ENCODE assay signal across 23 cellular contexts in the genomic region with DNA sequence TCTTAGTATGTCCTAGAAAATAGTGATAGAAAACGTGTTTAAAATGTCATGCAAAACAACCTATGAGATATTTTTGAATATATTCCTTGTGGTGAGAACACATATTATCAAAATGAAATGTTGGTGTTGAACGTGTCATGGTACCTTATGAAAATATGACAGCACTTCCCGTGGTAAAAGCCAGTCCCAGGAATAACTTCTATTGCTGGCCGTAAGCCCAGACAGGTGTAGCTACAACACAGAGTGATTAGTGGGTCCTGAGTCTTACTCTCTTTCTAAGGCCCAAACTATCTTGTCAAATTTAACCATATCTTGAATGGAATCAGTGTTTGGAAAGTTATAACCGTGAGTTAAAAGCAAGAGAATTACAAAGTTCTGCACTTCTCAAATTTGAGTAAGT. TPM values are rescaled to one million over a fixed set of nuclear protein-coding genes. Genes with fewer than 3 reads are reported as not detected.
DNase-seq lines count a peak whose midpoint lies in the region; ATAC-seq and TF ChIP-seq lines count a peak whose summit lies in the region.
"Had no signal": no experiment of that assay in that cellular context is flagged by ENCODE, and none has a peak within 500 bp of the region (broad histone marks: within the 10 kb centered on the region; RNA-seq: fewer than 3 reads in every experiment).

No MANE protein-coding gene starts in this region.

- 42 to 59% (median 52%) methylated on average over 5 of the region's 5 CpGs for WGBS in heart left ventricle, 4 donors
- WGBS in thyroid gland, 2 donors = 51 to 56% methylated on average over 5 of the region's 5 CpGs

- in situ Hi-C loops in brain microvascular endothelial cell (cut with HindIII; ENCODE audit: low pct_ligation_motif_present, low sequenced_read_pairs) = no loop called here

- H3K4me1 ChIP-seq in heart left ventricle = peaks cover 3 to 87% (median 55%) of the 10 kb centered on the region in 12 donors
- H3K4me1 ChIP-seq in thyroid gland = peaks cover 53 to 60% of the 10 kb centered on the region in 2 donors

- H3K9me3 ChIP-seq in heart left ventricle (no peaks in the 10 kb centered on the region), thyroid gland (no peaks in the 10 kb centered on the region)
- H3K9me3 ChIP-seq: BLaER1, MG63 had no signal

- TF ChIP-seq CTCF in heart left ventricle (IDR thresholded peaks at IDR 0.05) (no peak), brain microvascular endothelial cell (IDR thresholded peaks at IDR 0.05; ENCODE audit: low read depth, low read length, missing control alignments) (no peak), thyroid gland (IDR thresholded peaks at IDR 0.05) (no peak)

- no peak for ATAC-seq in heart left ventricle
- ATAC-seq in left ventricle myocardium superior = no peak
- ATAC-seq in HG03378 (IDR thresholded peaks at IDR 0.05; ENCODE audit: unreplicated experiment) = no peak
- ATAC-seq: Panc1 had no signal

- intact Hi-C loops in heart left ventricle (cut with DNase I) (no loop called here), left ventricle myocardium superior (cut with micrococcal nuclease) (no loop called here), thyroid gland (cut with DNase I) (no loop called here)

- peak overlapping the region in 8 of 12 donors; percentile 8 to 42 (median 30) for H3K27ac ChIP-seq in heart left ventricle
- H3K27ac ChIP-seq in brain microvascular endothelial cell = peak overlapping the region; percentile 5
- peak overlapping the region; percentile 5 to 37 (median 25) for H3K27ac ChIP-seq in thyroid gland
- H3K27ac ChIP-seq: BLaER1, GM23248 had no signal

- TF ChIP-seq POLR2A in heart left ventricle (IDR thresholded peaks at IDR 0.05) (no peak), thyroid gland (IDR thresholded peaks at IDR 0.05) (no peak)

- H3K4me3 ChIP-seq in heart left ventricle = no peak overlapping the region
- no peak overlapping the region for H3K4me3 ChIP-seq in brain microvascular endothelial cell (ENCODE audit: low read depth, low read length)
- H3K4me3 ChIP-seq in thyroid gland (replicated peaks in 1 of 3) = no peak overlapping the region
- H3K4me3 ChIP-seq: BLaER1, GM23248, MG63 had no signal

- DNase-seq in heart left ventricle = no peak
- DNase-seq in left ventricle myocardium superior = no peak
- DNase-seq in brain microvascular endothelial cell = no peak
- DNase-seq in myocyte (ENCODE audit: low read depth) = peak; percentile 73
- DNase-seq in thyroid gland = peak; percentile 27 to 48
- no peak for DNase-seq in ecto neural progenitor cell (ENCODE audit: low spot score)
- DNase-seq in SKM-1 treated with dmso at 0.1 percent for 144 hours (lab: John Stamatoyannopoulos, UW; ENCODE audit: unreplicated experiment) = no peak
- DNase-seq: CD4-positive, CD25-positive, alpha-beta regulatory T cell; GM23248; H7; KBM-7; MG63; NCI-H1105 treated with DMSO at 0.1 percent for 48 hours; NCI-H146; NCI-H1930; NCI-H2107; NCI-H524; NCI-H774; SHP77 treated with DMSO at 0.1 percent for 48 hours had no signal

- no peaks in the 10 kb centered on the region for H3K36me3 ChIP-seq in heart left ventricle
- H3K36me3 ChIP-seq in brain microvascular endothelial cell (replicated peaks) = peaks cover 7% of the 10 kb centered on the region
- H3K36me3 ChIP-seq in thyroid gland = no peaks in the 10 kb centered on the region
- H3K36me3 ChIP-seq: BLaER1, MG63 had no signal

- H3K27me3 ChIP-seq in heart left ventricle = no peaks in the 10 kb centered on the region
- H3K27me3 ChIP-seq in brain microvascular endothelial cell (replicated peaks) = no peaks in the 10 kb centered on the region
- no peaks in the 10 kb centered on the region for H3K27me3 ChIP-seq in thyroid gland
- H3K27me3 ChIP-seq: BLaER1, MG63 had no signal

RNA-seq across cellular contexts. Expression of gene RARB, which starts 24.1 kb away (rescaled TPM):
- total RNA-seq in heart left ventricle (10 to 100 TPM; 11.3 to 21.0 (median 17.3) TPM), left ventricle myocardium superior (22.8 TPM), myocyte (0.13 TPM in 1 of 2 replicates, not detected in the other), thyroid gland (10 to 100 TPM; 13.6 to 31.5 (median 20.5) TPM)
- polyA plus RNA-seq in heart left ventricle = 1 to 10 TPM; 4.3 to 6.9 TPM
- polyA plus RNA-seq in myocyte (2012) = 0.18 TPM
- total RNA-seq: CD4-positive, CD25-positive, alpha-beta regulatory T cell; GM23248; OCI-LY7 had no signal

Comparison
In these comparisons a context has a peak if more than half of its experiments do, and no peak if none do; other contexts are left out.
1. DNase-seq: peak in myocyte (single experiment) and thyroid gland (2 of 2); none in heart left ventricle (0 of 5), left ventricle myocardium superior (single experiment), brain microvascular endothelial cell (single experiment), ecto neural progenitor cell (single experiment) and SKM-1 treated with dmso at 0.1 percent for 144 hours (single experiment).
2. RNA of gene RARB, which starts 24.1 kb away (total RNA-seq): 22.8 TPM in left ventricle myocardium superior (single experiment), 13.6 to 31.5 TPM in thyroid gland and 11.3 to 21.0 TPM in heart left ventricle; 0.13 TPM in myocyte; every median in the first group is over 10 times any median in the second.
3. Peak in every context shown above with its lines, with median percentiles within 50 percentile points of each other: H3K27ac ChIP-seq.